ENCODE assay signal across 9 cellular contexts in genomic region chr2:120825370-120826259, GRCh38.
A peak's percentile ranks its signal among the peaks of the same experiment; 100 is the strongest.
DNase-seq lines count a peak whose midpoint lies in the region; TF ChIP-seq lines count a peak whose summit lies in the region.
"Had no signal": no experiment of that assay in that cellular context is flagged by ENCODE, and none has a peak within 500 bp of the region (broad histone marks: within the 10 kb centered on the region; RNA-seq: fewer than 3 reads in every experiment).

No MANE protein-coding gene starts in this region.

- peaks cover 61% of the 10 kb centered on the region for H3K79me2 ChIP-seq in smooth muscle cell (ENCODE audit: low read depth)

- in situ Hi-C loops in G401 (cut with HindIII; ENCODE audit: low sequenced_read_pairs): no loop called here

- peaks cover 14% of the 10 kb centered on the region for H3K4me1 ChIP-seq in smooth muscle cell (ENCODE audit: low read depth)

- WGBS in smooth muscle cell (ENCODE audit: low lambda C conversion rate): 39% methylated on average over 13 of the region's 13 CpGs
- WGBS in lower leg skin, 2 donors: 46 to 59% methylated on average over 8 to 9 of the region's 13 CpGs

- no peaks in the 10 kb centered on the region for H3K27me3 ChIP-seq in smooth muscle cell (ENCODE audit: low read depth)
- H3K27me3 ChIP-seq: neutrophil had no signal

- H3F3A ChIP-seq in smooth muscle cell (ENCODE audit: low read depth): no peaks in the 10 kb centered on the region

- no peak overlapping the region for H3K27ac ChIP-seq in smooth muscle cell (ENCODE audit: low read depth)
- H3K27ac ChIP-seq: neutrophil had no signal

- intact Hi-C loops in lower leg skin (cut with DNase I; ENCODE audit: low total_unique reads): no loop called here

- TF ChIP-seq CTCF in smooth muscle cell (IDR thresholded peaks at IDR 0.05; ENCODE audit: borderline replicate concordance, insufficient read depth, poor library complexity, severe bottlenecking): no peak
- TF ChIP-seq CTCF in lower leg skin (IDR thresholded peaks at IDR 0.05): no peak

- H3K9me3 ChIP-seq in smooth muscle cell (replicated peaks; ENCODE audit: low read depth): no peaks in the 10 kb centered on the region
- H3K9me3 ChIP-seq: neutrophil had no signal

- no peak overlapping the region for H3K4me3 ChIP-seq in smooth muscle cell
- no peak overlapping the region for H3K4me3 ChIP-seq in lower leg skin (ENCODE audit: low read depth, poor library complexity, severe bottlenecking)

- no peaks in the 10 kb centered on the region for H3K36me3 ChIP-seq in smooth muscle cell (ENCODE audit: low read depth)
- H3K36me3 ChIP-seq: neutrophil had no signal

- H4K20me1 ChIP-seq in smooth muscle cell (ENCODE audit: low read depth): peaks cover 93% of the 10 kb centered on the region

- H3K4me2 ChIP-seq in smooth muscle cell: no peak overlapping the region

- no peak overlapping the region for H2AFZ ChIP-seq in smooth muscle cell (ENCODE audit: low read depth)

- no peak for TF ChIP-seq POLR2A in lower leg skin (IDR thresholded peaks at IDR 0.05)

- no peak overlapping the region for H3K9ac ChIP-seq in smooth muscle cell (ENCODE audit: low read depth)

- DNase-seq in M059J (ENCODE audit: low read depth) (peak; percentile 60), amygdala (lab: John Stamatoyannopoulos, UW) (peak in 53 of 56 donors; percentile 34 to 92 (median 73)), hippocampal formation (lab: John Stamatoyannopoulos, UW) (peak; percentile 69 to 89), smooth muscle cell (lab: John Stamatoyannopoulos, UW; ENCODE audit: unreplicated experiment) (peak; percentile 36), lower leg skin (ENCODE audit: low spot score in 2 of 2) (no peak), G401 (ENCODE audit: low spot score) (no peak)
- no peak for DNase-seq in activated CD8-positive, alpha-beta memory T cell treated with anti-CD3 and anti-CD28 coated beads for 24 hours
- DNase-seq: SW 1271 had no signal

Comparison
In these comparisons a context has a peak if more than half of its experiments do, and no peak if none do; other contexts are left out.
1. DNase-seq: peak in M059J (single experiment), amygdala (53 of 56), hippocampal formation (2 of 2) and smooth muscle cell (single experiment); none in lower leg skin (0 of 2), activated CD8-positive, alpha-beta memory T cell treated with anti-CD3 and anti-CD28 coated beads for 24 hours (single experiment) and G401 (single experiment).